8 cellular contexts compared by ENCODE assay signal in genomic region chr11:67119577-67120391, GRCh38. TPM values are rescaled to one million over a fixed set of nuclear protein-coding genes. Genes with fewer than 3 reads are reported as not detected.
A peak's percentile ranks its signal among the peaks of the same experiment; 100 is the strongest.
DNase-seq lines count a peak whose midpoint lies in the region; ATAC-seq, FAIRE-seq and TF ChIP-seq lines count a peak whose summit lies in the region.

No MANE protein-coding gene starts in this region.

- H3K9ac ChIP-seq in H1 (replicated peaks in 1 of 4; ENCODE audit: extremely low read depth in 1 of 4, low read depth in 3 of 4, low read length in 3 of 4): peak overlapping the region; percentile 70 to 93 (median 85)

- H2BK120ac ChIP-seq in H1 (replicated peaks; ENCODE audit: low read depth, low read length): no peak overlapping the region

- peak in 3 of 5 donors; percentile 8 to 28 (median 16) for DNase-seq in CD8-positive, alpha-beta memory T cell
- DNase-seq in activated B cell treated with CpG ODN at 0.5 μM for 24 hours (peak; percentile 33), H1 (ENCODE audit: low read depth in 1 of 2, low spot score in 2 of 2) (peak in 1 of 2 experiments; percentile 54), NCI-H524 treated with DMSO at 0.1 percent for 48 hours (lab: John Stamatoyannopoulos, UW) (no peak)

- no peak overlapping the region for H2BK12ac ChIP-seq in H1 (ENCODE audit: low read depth, low read length)

- H3K18ac ChIP-seq in H1 (ENCODE audit: extremely low read depth, low read length): no peak overlapping the region; the same call in 1 of the 2 replicates

- no peaks in the 10 kb centered on the region for H3K27me3 ChIP-seq in CD8-positive, alpha-beta memory T cell (ENCODE audit: insufficient read depth, low read length, poor library complexity, severe bottlenecking)
- H3K27me3 ChIP-seq in H1 (replicated peaks in 1 of 4; ENCODE audit: control insufficient read depth in 3 of 4, extremely low read depth in 1 of 4, insufficient read depth in 3 of 4, low read length in 3 of 4) (no peaks in the 10 kb centered on the region), mononuclear cell (ENCODE audit: insufficient read depth, low read length) (no peaks in the 10 kb centered on the region), thymus (ENCODE audit: control insufficient read depth, insufficient read depth) (peaks cover 12% of the 10 kb centered on the region)

- H3K27me3 Mint-ChIP-seq in CD8-positive, alpha-beta memory T cell: no peaks in the 10 kb centered on the region
- H3K27me3 Mint-ChIP-seq in activated B cell treated with CpG ODN at 0.5 μM for 24 hours: no peaks in the 10 kb centered on the region

- no peak for TF ChIP-seq CTCF in activated B cell treated with CpG ODN at 0.5 μM for 24 hours (IDR thresholded peaks at IDR 0.05)
- peak in 1 of 3 experiments; percentile 33; a peak in 2 of 4 replicates for TF ChIP-seq CTCF in H1 (IDR thresholded peaks at IDR 0.05; ENCODE audit: control extremely low read depth in 1 of 3, insufficient read depth in 1 of 3, low read depth in 1 of 3, low read length in 3 of 3)

- H4K5ac ChIP-seq in H1 (ENCODE audit: insufficient read length, low read depth, low read length): peak overlapping the region; percentile 61

- H4K20me1 ChIP-seq in H1 (replicated peaks in 1 of 2; ENCODE audit: control insufficient read depth in 1 of 2, insufficient read depth in 2 of 2, low read length in 2 of 2): peaks cover 3% of the 10 kb centered on the region in 2 experiments

- no peak for TF ChIP-seq RAD21 in H1 (IDR thresholded peaks at IDR 0.05 in 1 of 2, conservative IDR thresholded peaks at IDR 0.05 in 1 of 2; ENCODE audit: low read depth in 2 of 2, low read length in 2 of 2)

- intact Hi-C loops in activated B cell treated with CpG ODN at 0.5 μM for 24 hours (cut with micrococcal nuclease): loop anchor here (1.0 to 10.0 kb wide), 6 partner anchors 48 to 685 kb away; partner anchors contain the start of genes PC and RBM14

- peak overlapping the region; percentile 77 for H3K56ac ChIP-seq in H1 (replicated peaks; ENCODE audit: insufficient read length, low read depth, low read length)

- peaks cover 23% of the 10 kb centered on the region for H3K4me1 ChIP-seq in CD8-positive, alpha-beta memory T cell (ENCODE audit: insufficient read depth, low read length)
- H3K4me1 ChIP-seq in H1 (replicated peaks in 1 of 4; ENCODE audit: control insufficient read depth in 3 of 4, insufficient read depth in 4 of 4, low read length in 3 of 4) (peaks cover 0 to 5% (median 3%) of the 10 kb centered on the region in 4 experiments; a peak in 4 of 7 replicates), mononuclear cell (ENCODE audit: insufficient read depth, low read length) (peaks cover 56% of the 10 kb centered on the region), thymus (ENCODE audit: control insufficient read depth, insufficient read depth, low read length) (peaks cover 3% of the 10 kb centered on the region)

- peaks cover 10% of the 10 kb centered on the region; the same call in 1 of the 2 replicates for H3K23me2 ChIP-seq in H1 (ENCODE audit: low read depth, low read length)

- H2BK20ac ChIP-seq in H1 (ENCODE audit: low read length): no peak overlapping the region

- POLR2A ChIA-PET in CD8-positive, alpha-beta memory T cell (lab: Charles Lee): interaction anchor here (0.5 to 2.4 kb wide), 8 partner anchors 10 to 342 kb away, joined by 3 to 18 read pairs (median 3); partner anchors contain the start of genes CLCF1, POLD4 and RCE1
- POLR2A ChIA-PET in activated B cell treated with CpG ODN at 0.5 μM for 24 hours (lab: Charles Lee) (interaction anchor here (0.6 to 2.2 kb wide), 15 partner anchors 9 to 495 kb away, joined by 3 to 16 read pairs (median 3); partner anchors contain the start of genes ANKRD13D, CLCF1, POLD4 and PPP1CA), H1 (lab: Charles Lee; ENCODE audit: partially characterized antibody) (interaction anchor here (0.7 to 1.5 kb wide), 9 partner anchors 9 to 183 kb away, joined by 3 to 11 read pairs (median 3); partner anchors contain the start of gene SSH3)

- no peaks in the 10 kb centered on the region for H3K9me3 ChIP-seq in CD8-positive, alpha-beta memory T cell (ENCODE audit: low read length)
- no peaks in the 10 kb centered on the region for H3K9me3 ChIP-seq in H1 (ENCODE audit: insufficient read depth in 2 of 2, low read depth in 1 of 2, low read length in 1 of 2)
- H3K9me3 ChIP-seq in mononuclear cell (ENCODE audit: low read depth, low read length): no peaks in the 10 kb centered on the region
- no peaks in the 10 kb centered on the region for H3K9me3 ChIP-seq in thymus (ENCODE audit: control insufficient read depth)

- H4K8ac ChIP-seq in H1 (ENCODE audit: extremely low read depth, insufficient read depth, low read length): peak overlapping the region; percentile 89; the same call in 1 of the 2 replicates

- peaks cover 30 to 53% of the 10 kb centered on the region in 2 experiments for H3K79me2 ChIP-seq in H1 (ENCODE audit: control insufficient read depth in 1 of 2, insufficient read depth in 2 of 2, low read length in 2 of 2)

- no peaks in the 10 kb centered on the region; the same call in 1 of the 2 replicates for H3K79me1 ChIP-seq in H1 (ENCODE audit: low read depth, low read length)

- no peak overlapping the region for H3K4ac ChIP-seq in H1 (replicated peaks; ENCODE audit: insufficient read length, low read depth, low read length)

- CTCF ChIA-PET in CD8-positive, alpha-beta memory T cell (lab: Charles Lee): interaction anchor here (1.0 to 1.4 kb wide), 3 partner anchors 36 to 120 kb away, joined by 3 to 8 read pairs (median 4); no protein-coding TSS in a partner anchor
- CTCF ChIA-PET in activated B cell treated with CpG ODN at 0.5 μM for 24 hours (lab: Charles Lee): interaction anchor here (0.9 to 1.5 kb wide), 2 partner anchors 40 to 234 kb away, joined by 3 read pairs; partner anchors contain the start of gene POLD4
- CTCF ChIA-PET in H1 (lab: Charles Lee; ENCODE audit: partially characterized antibody): interaction anchor here (1.2 to 1.4 kb wide), 2 partner anchors 24 to 34 kb away, joined by 3 to 6 read pairs; no protein-coding TSS in a partner anchor

- no peak overlapping the region; the same call in 1 of the 2 replicates for H2AFZ ChIP-seq in H1 (ENCODE audit: low read length)

- 1% methylated on average over 33 of the region's 63 CpGs; no CpG with 5 or more reads in 1 of the 2 experiments for WGBS in H1 (ENCODE audit: extremely low coverage in 1 of 2, insufficient coverage in 1 of 2, insufficient read length in 1 of 2, insufficient replicate concordance in 2 of 2, low coverage in 1 of 2, low lambda C conversion rate in 2 of 2, missing lambda C conversion rate in 1 of 2), 2 experiments
- WGBS in thymus: under 1% methylated on average over 63 of the region's 63 CpGs

- H4K91ac ChIP-seq in H1 (replicated peaks; ENCODE audit: insufficient read length, low read length): no peak overlapping the region

- peak overlapping the region; percentile 81 to 95 for H3K4me2 ChIP-seq in H1 (ENCODE audit: insufficient read depth in 1 of 2, low read depth in 2 of 2, low read length in 2 of 2)

- no peak overlapping the region for H3K23ac ChIP-seq in H1 (ENCODE audit: insufficient read length)

- H2BK15ac ChIP-seq in H1 (ENCODE audit: low read length): no peak overlapping the region

- ATAC-seq in GM19324 (IDR thresholded peaks at IDR 0.05; ENCODE audit: low FRiP score, unreplicated experiment) (peak; percentile 7), HG03565 (IDR thresholded peaks at IDR 0.05; ENCODE audit: unreplicated experiment) (peak; percentile 2), activated B cell treated with CpG ODN at 0.5 μM for 24 hours (ENCODE audit: low read depth) (no peak)

- peaks cover 23 to 46% (median 35%) of the 10 kb centered on the region in 3 donors for H3K4me1 Mint-ChIP-seq in CD8-positive, alpha-beta memory T cell
- H3K4me1 Mint-ChIP-seq in activated B cell treated with CpG ODN at 0.5 μM for 24 hours: peaks cover 31% of the 10 kb centered on the region

- TF ChIP-seq POLR2A in H1 (IDR thresholded peaks at IDR 0.05; ENCODE audit: control extremely low read depth in 1 of 2, low read depth in 2 of 2, low read length in 2 of 2): no peak

- no peak for TF ChIP-seq EP300 in H1 (IDR thresholded peaks at IDR 0.05; ENCODE audit: borderline replicate concordance in 1 of 2, low read depth in 2 of 2, low read length in 2 of 2)

- peak overlapping the region; percentile 72 to 98 (median 96) for H3K27ac Mint-ChIP-seq in CD8-positive, alpha-beta memory T cell
- peak overlapping the region; percentile 91 for H3K27ac Mint-ChIP-seq in activated B cell treated with CpG ODN at 0.5 μM for 24 hours

- H2AK5ac ChIP-seq in H1 (ENCODE audit: low read depth, low read length): no peak overlapping the region

- peak overlapping the region; percentile 94 for H3K4me3 ChIP-seq in CD8-positive, alpha-beta memory T cell (ENCODE audit: low read length)
- H3K4me3 ChIP-seq in H1 (ENCODE audit: extremely low read depth in 1 of 4, insufficient read depth in 2 of 4, low read depth in 3 of 4, low read length in 4 of 4): peak overlapping the region; percentile 80 to 97 (median 92)
- H3K4me3 ChIP-seq in mononuclear cell (ENCODE audit: low read length): peak overlapping the region; percentile 80
- peak overlapping the region; percentile 77 for H3K4me3 ChIP-seq in thymus (ENCODE audit: low read length)

- no peaks in the 10 kb centered on the region for H3K9me3 Mint-ChIP-seq in CD8-positive, alpha-beta memory T cell
- no peaks in the 10 kb centered on the region for H3K9me3 Mint-ChIP-seq in activated B cell treated with CpG ODN at 0.5 μM for 24 hours

- FAIRE-seq in H1 (lab: Jason Lieb, UNC): no peak

- no peak overlapping the region for H3K14ac ChIP-seq in H1 (ENCODE audit: insufficient read length)

- no peak overlapping the region for H2BK5ac ChIP-seq in H1 (ENCODE audit: low read depth, low read length)

- peak overlapping the region; percentile 78 for H3K27ac ChIP-seq in CD8-positive, alpha-beta memory T cell (ENCODE audit: low read depth, low read length)
- H3K27ac ChIP-seq in H1 (ENCODE audit: low read depth, low read length) (peak overlapping the region; percentile 85; the same call in 1 of the 2 replicates), thymus (ENCODE audit: low read depth) (peak overlapping the region; percentile 95)

- H3K36me3 ChIP-seq in CD8-positive, alpha-beta memory T cell (ENCODE audit: insufficient read depth, low read length): no peaks in the 10 kb centered on the region
- peaks cover 0 to 11% (median 0%) of the 10 kb centered on the region in 4 experiments; a peak in 1 of 8 replicates for H3K36me3 ChIP-seq in H1 (ENCODE audit: control insufficient read depth in 2 of 4, insufficient read depth in 4 of 4, low read length in 3 of 4)
- peaks cover 3% of the 10 kb centered on the region for H3K36me3 ChIP-seq in thymus (ENCODE audit: control insufficient read depth, insufficient read depth)

- H3K36me3 Mint-ChIP-seq in CD8-positive, alpha-beta memory T cell: peaks cover 0 to 36% (median 7%) of the 10 kb centered on the region in 3 donors
- H3K36me3 Mint-ChIP-seq in activated B cell treated with CpG ODN at 0.5 μM for 24 hours (ENCODE audit: low read depth): peaks cover 25% of the 10 kb centered on the region

- peak overlapping the region; percentile 91 to 99 (median 97) for H3K4me3 Mint-ChIP-seq in CD8-positive, alpha-beta memory T cell
- peak overlapping the region; percentile 91 for H3K4me3 Mint-ChIP-seq in activated B cell treated with CpG ODN at 0.5 μM for 24 hours

RNA-seq across cellular contexts. Expression of gene KDM2A, which starts 0.7 kb away (rescaled TPM):
- 100 to 1,000 TPM; 101 to 107 TPM for total RNA-seq in CD8-positive, alpha-beta memory T cell
- polyA plus RNA-seq in CD8-positive, alpha-beta memory T cell: 20.4 TPM
- total RNA-seq in activated B cell treated with CpG ODN at 0.5 μM for 24 hours: 141 and 160 TPM in 2 replicates
- total RNA-seq in H1 (2021; fragmentation: NEBNext Ultra II Directional; extraction: Animal tissue kit (Norgen Biotek cat#: 25700)): 56.6 and 66.2 TPM in 2 replicates
- polyA plus RNA-seq in H1 (2011; rRNA removed): 55.4 and 62.0 TPM in 2 replicates
- polyA plus RNA-seq in H1 (2011; cell fraction: cytosol; rRNA removed): 45.5 TPM
- 136 TPM for polyA plus RNA-seq in H1 (2011; cell fraction: nucleus; rRNA removed)
- polyA plus RNA-seq in H1 (2012, experiment 1 of 2): 40.5 to 48.7 TPM (median 46.0 TPM) in 4 replicates
- polyA plus RNA-seq in H1 (2012, experiment 2 of 2): 22.4 TPM
- polyA plus RNA-seq in H1 (2013, experiment 1 of 2): 40.0 TPM
- polyA plus RNA-seq in H1 (2013, experiment 2 of 2): 35.7 TPM
- polyA minus RNA-seq in H1 (2011; rRNA and poly(A)+ RNA removed): 95.4 and 97.5 TPM in 2 replicates
- 46.6 TPM for polyA minus RNA-seq in H1 (2011; cell fraction: cytosol; rRNA and poly(A)+ RNA removed)
- 75.4 TPM for polyA minus RNA-seq in H1 (2011; cell fraction: nucleus; rRNA and poly(A)+ RNA removed)
- total RNA-seq in mononuclear cell: 197 TPM
- polyA plus RNA-seq in thymus: 42.0 TPM
